Comparison of ENCODE assay signal across 21 cellular contexts in the genomic region with DNA sequence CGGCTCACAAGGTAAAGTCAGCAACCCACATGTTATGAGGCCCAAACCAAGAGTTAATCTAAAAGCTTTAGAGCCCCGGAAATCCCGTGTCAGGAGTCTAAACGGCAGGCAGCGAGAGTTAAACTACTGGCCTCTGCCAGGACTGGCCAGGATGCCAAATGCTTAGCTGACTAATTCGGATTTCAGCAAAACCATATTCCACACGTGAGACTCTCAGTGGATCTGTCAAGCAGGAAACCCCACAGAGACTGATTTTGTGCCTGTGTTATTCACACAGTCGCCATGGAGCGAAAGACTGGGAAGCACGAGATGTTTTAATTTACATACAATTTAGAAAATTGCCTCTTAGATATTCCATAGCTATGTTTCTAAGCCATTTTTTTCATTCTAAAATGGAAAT.
A peak's percentile ranks its signal among the peaks of the same experiment; 100 is the strongest.
DNase-seq lines count a peak whose midpoint lies in the region; ATAC-seq and TF ChIP-seq lines count a peak whose summit lies in the region.
"Had no signal": no experiment of that assay in that cellular context is flagged by ENCODE, and none has a peak within 500 bp of the region (broad histone marks: within the 10 kb centered on the region; RNA-seq: fewer than 3 reads in every experiment).

No MANE protein-coding gene starts in this region.

- H3K27ac ChIP-seq in esophagus muscularis mucosa (replicated peaks in 1 of 4): no peak overlapping the region
- H3K27ac ChIP-seq in breast epithelium: no peak overlapping the region
- H3K27ac ChIP-seq: 22Rv1, BLaER1, C4-2B had no signal

- no peak overlapping the region for H3K4me3 Mint-ChIP-seq in activated CD4-positive, alpha-beta T cell treated with anti-CD3 and anti-CD28 coated beads, Interleukin-2, amount 10 ng/mL, durations not matched to agents 24 days and 14 days
- H3K4me3 Mint-ChIP-seq: B cell; CD4-positive, CD25-positive, alpha-beta regulatory T cell; CD8-positive, alpha-beta T cell had no signal

- H3K4me1 ChIP-seq in esophagus muscularis mucosa (no peaks in the 10 kb centered on the region), breast epithelium (no peaks in the 10 kb centered on the region)
- H3K4me1 ChIP-seq: BLaER1, Caco-2 had no signal

- TF ChIP-seq POLR2A in esophagus muscularis mucosa (IDR thresholded peaks at IDR 0.05; ENCODE audit: low read depth) (no peak), breast epithelium (IDR thresholded peaks at IDR 0.05) (no peak)

- intact Hi-C loops in activated CD4-positive, alpha-beta T cell treated with anti-CD3 and anti-CD28 coated beads, Interleukin-2, amount 10 ng/mL, durations not matched to agents 24 days and 14 days (cut with micrococcal nuclease): no loop called here
- intact Hi-C loops in esophagus muscularis mucosa (cut with DNase I): no loop called here
- intact Hi-C loops in breast epithelium (cut with DNase I; ENCODE audit: low total_unique reads): no loop called here

- DNase-seq in activated CD4-positive, alpha-beta T cell treated with anti-CD3 and anti-CD28 coated beads, Interleukin-2, amount 10 ng/mL, durations not matched to agents 24 days and 14 days: peak; percentile 49
- DNase-seq in activated CD4-positive, alpha-beta T cell treated with anti-CD3 and anti-CD28 coated beads, Interleukin-2, amount 50 U/mL, for 4 hours: no peak
- peak; percentile 11 for DNase-seq in RPMI7951 (ENCODE audit: low read depth)
- peak; percentile 75 for DNase-seq in esophagus muscularis mucosa (ENCODE audit: extremely low spot score)
- DNase-seq in NK-92 (lab: John Stamatoyannopoulos, UW; ENCODE audit: unreplicated experiment): no peak
- DNase-seq in breast epithelium (ENCODE audit: low spot score in 2 of 2): no peak
- DNase-seq: Caco-2; CD4-positive, CD25-positive, alpha-beta regulatory T cell; CD8-positive, alpha-beta T cell; DMS153; DND-41; GDM1; H7; HCEC 1CT had no signal

- H3K27me3 Mint-ChIP-seq in activated CD4-positive, alpha-beta T cell treated with anti-CD3 and anti-CD28 coated beads, Interleukin-2, amount 10 ng/mL, durations not matched to agents 24 days and 14 days: peaks cover 4% of the 10 kb centered on the region
- H3K27me3 Mint-ChIP-seq: B cell had no signal

- TF ChIP-seq CTCF in esophagus muscularis mucosa (IDR thresholded peaks at IDR 0.05) (no peak), breast epithelium (IDR thresholded peaks at IDR 0.05) (no peak)

- H3K36me3 Mint-ChIP-seq in activated CD4-positive, alpha-beta T cell treated with anti-CD3 and anti-CD28 coated beads, Interleukin-2, amount 10 ng/mL, durations not matched to agents 24 days and 14 days (ENCODE audit: low read depth): peaks cover 3% of the 10 kb centered on the region

- 77% methylated on average over 5 of the region's 10 CpGs for WGBS in esophagus muscularis mucosa

- H3K9me3 ChIP-seq in esophagus muscularis mucosa (peaks cover 6 to 27% (median 26%) of the 10 kb centered on the region in 4 donors), breast epithelium (peaks cover 13 to 33% of the 10 kb centered on the region in 2 donors)

- H3K4me1 Mint-ChIP-seq in activated CD4-positive, alpha-beta T cell treated with anti-CD3 and anti-CD28 coated beads, Interleukin-2, amount 10 ng/mL, durations not matched to agents 24 days and 14 days: no peaks in the 10 kb centered on the region
- H3K4me1 Mint-ChIP-seq: B cell; CD4-positive, CD25-positive, alpha-beta regulatory T cell had no signal

- ATAC-seq in HG03175 (IDR thresholded peaks at IDR 0.05; ENCODE audit: unreplicated experiment) (no peak), HG02938 (IDR thresholded peaks at IDR 0.05; ENCODE audit: unreplicated experiment) (no peak)
- ATAC-seq: CD8-positive, alpha-beta T cell; GM12878 had no signal

- peaks cover 27% of the 10 kb centered on the region for H3K9me3 Mint-ChIP-seq in activated CD4-positive, alpha-beta T cell treated with anti-CD3 and anti-CD28 coated beads, Interleukin-2, amount 10 ng/mL, durations not matched to agents 24 days and 14 days

- H3K36me3 ChIP-seq in esophagus muscularis mucosa: no peaks in the 10 kb centered on the region
- no peaks in the 10 kb centered on the region for H3K36me3 ChIP-seq in breast epithelium
- H3K36me3 ChIP-seq: BLaER1 had no signal

- TF ChIP-seq EP300 in esophagus muscularis mucosa (IDR thresholded peaks at IDR 0.05): no peak

- no peaks in the 10 kb centered on the region for H3K27me3 ChIP-seq in esophagus muscularis mucosa
- H3K27me3 ChIP-seq in breast epithelium: no peaks in the 10 kb centered on the region
- H3K27me3 ChIP-seq: BLaER1 had no signal

- H3K4me3 ChIP-seq in esophagus muscularis mucosa: no peak overlapping the region
- no peak overlapping the region for H3K4me3 ChIP-seq in breast epithelium
- H3K4me3 ChIP-seq: BLaER1, GM12878 had no signal

- no peak overlapping the region for H3K27ac Mint-ChIP-seq in activated CD4-positive, alpha-beta T cell treated with anti-CD3 and anti-CD28 coated beads, Interleukin-2, amount 10 ng/mL, durations not matched to agents 24 days and 14 days
- H3K27ac Mint-ChIP-seq: B cell; CD4-positive, CD25-positive, alpha-beta regulatory T cell; CD8-positive, alpha-beta T cell had no signal

Comparison
In these comparisons a context has a peak if more than half of its experiments do, and no peak if none do; other contexts are left out.
1. DNase-seq: peak in activated CD4-positive, alpha-beta T cell treated with anti-CD3 and anti-CD28 coated beads, Interleukin-2, amount 10 ng/mL, durations not matched to agents 24 days and 14 days (single experiment), RPMI7951 (single experiment) and esophagus muscularis mucosa (single experiment); none in activated CD4-positive, alpha-beta T cell treated with anti-CD3 and anti-CD28 coated beads, Interleukin-2, amount 50 U/mL, for 4 hours (0 of 2), NK-92 (single experiment) and breast epithelium (0 of 2).